1 cellular context compared by ENCODE assay signal in the genomic region with DNA sequence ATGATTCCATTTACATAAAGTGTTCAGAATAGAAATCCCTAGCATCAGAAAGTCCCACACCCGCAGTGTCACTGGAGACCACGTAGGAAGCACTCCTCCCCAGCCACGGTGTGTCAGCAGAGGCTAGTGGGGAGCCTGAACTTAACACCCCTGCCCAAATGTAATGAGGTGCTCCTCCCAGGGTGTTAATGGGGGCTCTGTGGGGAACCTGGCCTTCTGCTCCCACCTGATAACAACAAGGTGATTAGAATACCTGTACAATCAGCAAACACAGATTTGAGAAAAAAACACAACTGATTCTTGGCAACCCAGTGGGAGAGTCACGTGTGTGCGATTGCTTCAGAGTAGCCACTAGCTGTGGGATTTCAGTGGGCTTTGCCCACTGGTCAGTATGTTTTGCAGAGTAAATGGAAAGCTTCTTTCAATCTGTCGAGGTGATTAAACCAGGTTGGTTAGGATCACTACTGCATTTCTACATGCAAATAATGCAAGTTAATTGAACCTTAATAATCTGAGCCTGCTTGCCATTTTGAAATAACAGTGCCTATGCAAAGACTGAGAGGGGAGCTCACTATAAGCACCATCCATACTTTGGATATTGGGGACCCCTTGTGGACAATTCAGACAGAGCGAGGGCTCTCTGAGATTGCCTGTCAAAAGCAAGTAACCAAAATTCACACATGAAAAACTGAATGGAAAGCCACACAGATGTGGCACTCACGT.
A peak's percentile ranks its signal among the peaks of the same experiment; 100 is the strongest.
TF ChIP-seq lines count a peak whose summit lies in the region.

No MANE protein-coding gene starts in this region.

TF ChIP-seq in HepG2, 621 proteins besides CTCF, POLR2A, EP300 and RAD21 (continued from another document and continues in another):
- TF ChIP-seq, protein P1, sequence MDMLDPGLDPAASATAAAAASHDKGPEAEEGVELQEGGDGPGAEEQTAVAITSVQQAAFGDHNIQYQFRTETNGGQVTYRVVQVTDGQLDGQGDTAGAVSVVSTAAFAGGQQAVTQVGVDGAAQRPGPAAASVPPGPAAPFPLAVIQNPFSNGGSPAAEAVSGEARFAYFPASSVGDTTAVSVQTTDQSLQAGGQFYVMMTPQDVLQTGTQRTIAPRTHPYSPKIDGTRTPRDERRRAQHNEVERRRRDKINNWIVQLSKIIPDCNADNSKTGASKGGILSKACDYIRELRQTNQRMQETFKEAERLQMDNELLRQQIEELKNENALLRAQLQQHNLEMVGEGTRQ (IDR thresholded peaks at IDR 0.05; ENCODE audit: low read depth, low read length), result 0 out of 2 replicates have a peak, but pooled peaks have one; percentile 27
- TF ChIP-seq, protein P1 (CRISPR knock-in tag; IDR thresholded peaks at IDR 0.05; ENCODE audit: borderline replicate concordance), result peak; percentile 27; the same call in 1 of the 2 replicates
- TF ChIP-seq ZBTB25 (CRISPR knock-in tag; IDR thresholded peaks at IDR 0.05) (peak; percentile 76; the same call in 1 of the 2 replicates), ZNF205 (CRISPR knock-in tag; IDR thresholded peaks at IDR 0.05) (peak; percentile 52; the same call in 1 of the 2 replicates), ZNF292 (CRISPR knock-in tag; IDR thresholded peaks at IDR 0.05; ENCODE audit: borderline replicate concordance, low read depth) (0 out of 2 replicates have a peak, but pooled peaks have one; percentile 13), IRF2 (CRISPR knock-in tag; IDR thresholded peaks at IDR 0.05) (peak; percentile 67), ARID5B (CRISPR knock-in tag; IDR thresholded peaks at IDR 0.05) (peak; percentile 70; the same call in 1 of the 2 replicates), SAP130 (CRISPR knock-in tag; IDR thresholded peaks at IDR 0.05; ENCODE audit: low read depth) (peak; percentile 52; the same call in 1 of the 2 replicates), TARDBP (CRISPR knock-in tag; IDR thresholded peaks at IDR 0.05) (peak; percentile 50; the same call in 1 of the 2 replicates), ZGPAT (CRISPR knock-in tag; IDR thresholded peaks at IDR 0.05) (peak; percentile 54; the same call in 1 of the 2 replicates), KDM1A (CRISPR knock-in tag; IDR thresholded peaks at IDR 0.05) (no peak), GATAD1 (CRISPR knock-in tag; IDR thresholded peaks at IDR 0.05) (peak; percentile 39; the same call in 1 of the 2 replicates), THRA (CRISPR knock-in tag; IDR thresholded peaks at IDR 0.05; ENCODE audit: borderline replicate concordance) (peak; percentile 62; the same call in 1 of the 2 replicates), HOXA3 (CRISPR knock-in tag; IDR thresholded peaks at IDR 0.05) (no peak), FLYWCH1 (CRISPR knock-in tag; IDR thresholded peaks at IDR 0.05) (no peak), HOMEZ (CRISPR knock-in tag; IDR thresholded peaks at IDR 0.05; ENCODE audit: low read depth) (peak; percentile 76), BORCS8-MEF2B (CRISPR knock-in tag; IDR thresholded peaks at IDR 0.05) (0 out of 2 replicates have a peak, but pooled peaks have one; percentile 39), ZNF607 (CRISPR knock-in tag; IDR thresholded peaks at IDR 0.05; ENCODE audit: borderline replicate concordance) (peak; percentile 57; the same call in 1 of the 2 replicates), ZBTB7B (CRISPR knock-in tag; IDR thresholded peaks at IDR 0.05) (0 out of 2 replicates have a peak, but pooled peaks have one; percentile 48), ZMYM4 (CRISPR knock-in tag; IDR thresholded peaks at IDR 0.05) (peak; percentile 45), TBX2 (CRISPR knock-in tag; IDR thresholded peaks at IDR 0.05; ENCODE audit: borderline replicate concordance) (peak; percentile 50; the same call in 1 of the 2 replicates), ZNF768 (CRISPR knock-in tag; IDR thresholded peaks at IDR 0.05) (no peak), ZNF883 (CRISPR knock-in tag; IDR thresholded peaks at IDR 0.05; ENCODE audit: not compliant biosample characterization) (no peak), GATAD2A (CRISPR knock-in tag; IDR thresholded peaks at IDR 0.05) (peak; percentile 78), SRSF4 (IDR thresholded peaks at IDR 0.05; ENCODE audit: low read depth, low read length, poor library complexity, severe bottlenecking) (no peak), MIER3 (CRISPR knock-in tag; IDR thresholded peaks at IDR 0.05; ENCODE audit: borderline replicate concordance) (0 out of 2 replicates have a peak, but pooled peaks have one; percentile 49), SOX13 (IDR thresholded peaks at IDR 0.05) (no peak), SOX13 (CRISPR knock-in tag; conservative IDR thresholded peaks at IDR 0.05 in 1 of 2, IDR thresholded peaks at IDR 0.05 in 1 of 2) (peak in 1 of 2 experiments; percentile 35; a peak in 1 of 4 replicates), YEATS2 (CRISPR knock-in tag; IDR thresholded peaks at IDR 0.05; ENCODE audit: borderline replicate concordance) (peak; percentile 68; the same call in 1 of the 2 replicates), STAG1 (CRISPR knock-in tag; IDR thresholded peaks at IDR 0.05) (peak; percentile 97), MIER2 (CRISPR knock-in tag; IDR thresholded peaks at IDR 0.05) (0 out of 2 replicates have a peak, but pooled peaks have one; percentile 17), RCOR2 (CRISPR knock-in tag; IDR thresholded peaks at IDR 0.05) (peak; percentile 58; the same call in 1 of the 2 replicates), MEIS1 (CRISPR knock-in tag; IDR thresholded peaks at IDR 0.05; ENCODE audit: borderline replicate concordance) (peak; percentile 42; the same call in 1 of the 2 replicates), ZBTB26 (CRISPR knock-in tag; IDR thresholded peaks at IDR 0.05; ENCODE audit: borderline replicate concordance) (peak; percentile 45; the same call in 1 of the 2 replicates), SOX5 (CRISPR knock-in tag; IDR thresholded peaks at IDR 0.05; ENCODE audit: borderline replicate concordance) (peak; percentile 53; the same call in 1 of the 2 replicates), ETS1 (CRISPR knock-in tag; IDR thresholded peaks at IDR 0.05) (no peak), CCDC6 (CRISPR knock-in tag; IDR thresholded peaks at IDR 0.05) (0 out of 2 replicates have a peak, but pooled peaks have one; percentile 44), ZNF746 (CRISPR knock-in tag; IDR thresholded peaks at IDR 0.05) (no peak), ZNF704 (CRISPR knock-in tag; IDR thresholded peaks at IDR 0.05; ENCODE audit: borderline replicate concordance) (no peak)
- TF ChIP-seq, protein P2, sequence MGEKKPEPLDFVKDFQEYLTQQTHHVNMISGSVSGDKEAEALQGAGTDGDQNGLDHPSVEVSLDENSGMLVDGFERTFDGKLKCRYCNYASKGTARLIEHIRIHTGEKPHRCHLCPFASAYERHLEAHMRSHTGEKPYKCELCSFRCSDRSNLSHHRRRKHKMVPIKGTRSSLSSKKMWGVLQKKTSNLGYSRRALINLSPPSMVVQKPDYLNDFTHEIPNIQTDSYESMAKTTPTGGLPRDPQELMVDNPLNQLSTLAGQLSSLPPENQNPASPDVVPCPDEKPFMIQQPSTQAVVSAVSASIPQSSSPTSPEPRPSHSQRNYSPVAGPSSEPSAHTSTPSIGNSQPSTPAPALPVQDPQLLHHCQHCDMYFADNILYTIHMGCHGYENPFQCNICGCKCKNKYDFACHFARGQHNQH (CRISPR knock-in tag; IDR thresholded peaks at IDR 0.05), result 0 out of 2 replicates have a peak, but pooled peaks have one; percentile 52
